Comparison of ENCODE assay signal across 1 cellular context in genomic region chr2:226325541-226325940, GRCh38.
TF ChIP-seq lines count a peak whose summit lies in the region.

No MANE protein-coding gene starts in this region.

TF ChIP-seq in IMR-90, 13 proteins besides CTCF, POLR2A, EP300 and RAD21:
- TF ChIP-seq NFE2L2 (IDR thresholded peaks at IDR 0.05; ENCODE audit: low read depth, low read length) (no peak), CHD1 (IDR thresholded peaks at IDR 0.05; ENCODE audit: low read depth, low read length) (no peak), RFX5 (IDR thresholded peaks at IDR 0.05; ENCODE audit: low read depth, low read length) (no peak)
